8 cellular contexts compared by ENCODE assay signal in the genomic region with DNA sequence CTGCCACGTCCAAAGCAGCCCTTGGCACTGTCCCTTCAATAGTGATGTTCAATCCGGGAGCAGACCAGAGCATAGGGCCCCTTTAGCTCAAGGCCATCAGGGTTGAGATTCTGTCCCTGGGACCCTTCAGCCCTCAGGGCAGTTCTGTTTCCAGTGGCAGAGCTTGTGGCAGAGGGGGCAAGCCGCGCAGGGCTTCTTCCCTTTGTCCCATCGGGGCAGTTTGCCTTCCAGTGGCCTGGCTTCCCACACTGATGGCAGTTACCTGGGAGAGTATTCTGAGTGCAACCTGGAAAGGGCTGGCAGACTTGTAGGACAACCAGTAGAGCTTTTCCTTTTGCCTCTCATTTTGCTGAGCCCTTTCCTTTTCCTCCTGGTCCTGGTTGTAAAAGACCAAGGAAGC. TPM values are rescaled to one million over a fixed set of nuclear protein-coding genes. Genes with fewer than 3 reads are reported as not detected.
"Had no signal": no experiment of that assay in that cellular context is flagged by ENCODE, and none has a peak within 500 bp of the region (broad histone marks: within the 10 kb centered on the region; RNA-seq: fewer than 3 reads in every experiment).

No MANE protein-coding gene starts in this region.

- DNase-seq: IMR-90, KBM-7, KG1 had no signal

- H3K9me3 Mint-ChIP-seq: IgD-negative memory B cell had no signal

- H3K4me3 Mint-ChIP-seq: IgD-negative memory B cell had no signal

- H3K4me1 Mint-ChIP-seq: IgD-negative memory B cell had no signal

- H3K36me3 Mint-ChIP-seq: IgD-negative memory B cell had no signal

- ATAC-seq: HepG2, K562 had no signal

RNA-seq across cellular contexts. Expression of a gene that starts 43.7 kb away (rescaled TPM):
- total RNA-seq: HT-29, HT1080, IMR-90, K562 had no signal

RNA-seq across cellular contexts. Expression of a gene that starts 44.9 kb away (rescaled TPM):
- total RNA-seq: HT-29, HT1080, IMR-90, K562 had no signal
